In the genomic region with DNA sequence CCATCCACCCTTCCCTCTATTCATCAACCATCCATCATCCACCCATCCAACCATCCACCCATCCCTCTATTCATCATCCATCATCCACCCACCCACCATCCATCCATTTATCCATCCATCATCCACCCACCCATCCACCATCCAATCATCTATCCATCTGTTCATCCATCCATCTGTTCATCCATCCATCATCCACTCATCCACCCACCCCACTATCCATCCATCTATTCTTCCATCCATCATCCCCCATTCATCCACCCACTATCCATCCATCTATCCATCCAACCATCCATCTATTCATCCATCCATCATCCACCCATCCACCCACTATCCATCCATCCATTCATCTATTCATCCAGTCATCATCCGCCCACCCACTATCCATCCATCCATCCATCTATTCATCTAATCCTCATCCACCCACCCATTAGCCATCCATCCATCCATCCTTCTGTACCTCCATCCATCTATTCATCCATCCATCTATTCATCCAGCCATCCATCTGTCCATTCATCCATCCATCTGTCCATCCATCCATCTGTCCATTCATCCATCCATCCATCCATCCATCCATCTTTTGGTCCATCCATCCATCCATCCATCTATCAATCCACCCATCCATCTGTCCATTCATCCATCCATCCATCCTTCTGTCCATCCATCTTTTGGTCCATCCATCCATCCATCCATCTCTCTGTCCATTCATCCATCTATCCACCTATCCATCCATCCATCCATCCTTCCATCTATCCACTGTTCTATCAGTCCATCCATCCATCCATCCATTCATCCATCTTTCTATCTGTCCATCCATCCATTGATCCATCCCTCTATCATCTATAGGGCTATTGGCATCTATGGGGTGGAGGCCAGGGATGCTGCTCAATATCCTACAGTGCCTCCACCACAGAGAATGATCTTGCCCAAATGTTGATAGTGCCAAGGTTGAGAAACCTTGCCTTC, we compare ENCODE assay signal across 23 cellular contexts. TPM values are rescaled to one million over a fixed set of nuclear protein-coding genes. Genes with fewer than 3 reads are reported as not detected.
DNase-seq lines count a peak whose midpoint lies in the region; ATAC-seq, FAIRE-seq and TF ChIP-seq lines count a peak whose summit lies in the region.
"Had no signal": no experiment of that assay in that cellular context is flagged by ENCODE, and none has a peak within 500 bp of the region (broad histone marks: within the 10 kb centered on the region; RNA-seq: fewer than 3 reads in every experiment).

No MANE protein-coding gene starts in this region.

- no peak overlapping the region for H4K91ac ChIP-seq in IMR-90 (ENCODE audit: insufficient read depth, low read depth, low read length)
- H4K91ac ChIP-seq in H1 (replicated peaks; ENCODE audit: insufficient read length, low read length), result no peak overlapping the region

- H3K14ac ChIP-seq in IMR-90 (replicated peaks; ENCODE audit: low read depth, low read length) (no peak overlapping the region), H1 (ENCODE audit: insufficient read length) (no peak overlapping the region)

- H2BK5ac ChIP-seq in IMR-90 (ENCODE audit: low read depth, low read length, poor library complexity, severe bottlenecking) (peak overlapping the region; percentile 39), H1 (ENCODE audit: low read depth, low read length) (no peak overlapping the region)

- no peak overlapping the region for H2BK15ac ChIP-seq in IMR-90 (ENCODE audit: low read depth, low read length)
- H2BK15ac ChIP-seq in H1 (ENCODE audit: low read length), result no peak overlapping the region

- dilution Hi-C loops in IMR-90 (cut with HindIII; ENCODE audit: low sequenced_read_pairs, unreplicated experiment), result no loop called here

- H3K36me3 Mint-ChIP-seq in T-helper 1 cell treated with Interleukin-12 subunit alpha and Interleukin-12 subunit beta and Interleukin-4 antibody, amounts not matched to agents 30 μg/mL and 1 μg/mL, for 36 hours (ENCODE audit: low read depth), result no peaks in the 10 kb centered on the region
- peaks cover 7 to 13% (median 9%) of the 10 kb centered on the region in 3 donors for H3K36me3 Mint-ChIP-seq in naive thymus-derived CD8-positive, alpha-beta T cell
- H3K36me3 Mint-ChIP-seq: CD4-positive, CD25-positive, alpha-beta regulatory T cell had no signal

- no peaks in the 10 kb centered on the region for H3K79me2 ChIP-seq in H1 (ENCODE audit: control insufficient read depth in 1 of 2, insufficient read depth in 2 of 2, low read length in 2 of 2)

- peaks cover 10% of the 10 kb centered on the region; the same call in 1 of the 2 replicates for H3K23me2 ChIP-seq in H1 (ENCODE audit: low read depth, low read length)

- 36% methylated on average over 1 of the region's 1 CpG; no CpG with 5 or more reads in 1 of the 2 experiments for WGBS in IMR-90 (ENCODE audit: extremely low coverage in 2 of 2, insufficient read length in 1 of 2), 2 experiments
- 90 to 100% methylated on average over 1 of the region's 1 CpG for WGBS in H1 (ENCODE audit: extremely low coverage in 1 of 2, insufficient coverage in 1 of 2, insufficient read length in 1 of 2, insufficient replicate concordance in 2 of 2, low coverage in 1 of 2, low lambda C conversion rate in 2 of 2, missing lambda C conversion rate in 1 of 2), 2 experiments

- no peak for DNase-seq in T-helper 1 cell
- DNase-seq in IMR-90, result no peak
- no peak for DNase-seq in H1 (ENCODE audit: low read depth in 1 of 2, low spot score in 2 of 2)
- no peak for DNase-seq in urothelium cell line (ENCODE audit: low spot score)
- no peak for DNase-seq in naive thymus-derived CD8-positive, alpha-beta T cell
- DNase-seq in NCI-H1694 treated with DMSO at 0.1 percent for 48 hours (lab: John Stamatoyannopoulos, UW), result no peak
- no peak for DNase-seq in NCI-H2171 (lab: John Stamatoyannopoulos, UW)
- DNase-seq: Caco-2; CD4-positive, CD25-positive, alpha-beta regulatory T cell; CD8-positive, alpha-beta T cell; DMS153; DND-41 had no signal

- H2AK9ac ChIP-seq in IMR-90 (replicated peaks; ENCODE audit: low read depth, low read length, poor library complexity), result no peak overlapping the region

- H3K9me3 ChIP-seq in IMR-90 (ENCODE audit: control insufficient read depth, insufficient read depth, low read length), result no peaks in the 10 kb centered on the region
- peaks cover 0 to 2% of the 10 kb centered on the region in 2 experiments; a peak in 1 of 4 replicates for H3K9me3 ChIP-seq in H1 (ENCODE audit: insufficient read depth in 2 of 2, low read depth in 1 of 2, low read length in 1 of 2)
- H3K9me3 ChIP-seq: BLaER1, Caco-2 had no signal

- TF ChIP-seq CTCF in IMR-90 (conservative IDR thresholded peaks at IDR 0.05; ENCODE audit: low read depth, low read length) (no peak), H1 (IDR thresholded peaks at IDR 0.05; ENCODE audit: control extremely low read depth in 1 of 3, insufficient read depth in 1 of 3, low read depth in 1 of 3, low read length in 3 of 3) (no peak)

- ATAC-seq in IMR-90 (ENCODE audit: low read depth), result no peak
- ATAC-seq in naive thymus-derived CD8-positive, alpha-beta T cell, result no peak
- ATAC-seq: CD8-positive, alpha-beta T cell; GM23338 had no signal

- H4K5ac ChIP-seq in IMR-90 (ENCODE audit: low read depth, low read length), result no peak overlapping the region
- H4K5ac ChIP-seq in H1 (ENCODE audit: insufficient read length, low read depth, low read length), result no peak overlapping the region

- no peaks in the 10 kb centered on the region for H3K27me3 ChIP-seq in IMR-90 (ENCODE audit: control insufficient read depth, insufficient read depth, low read length)
- no peaks in the 10 kb centered on the region for H3K27me3 ChIP-seq in H1 (replicated peaks in 1 of 4; ENCODE audit: control insufficient read depth in 3 of 4, extremely low read depth in 1 of 4, insufficient read depth in 3 of 4, low read length in 3 of 4)
- H3K27me3 ChIP-seq: BLaER1 had no signal

- no peak overlapping the region for H2BK12ac ChIP-seq in H1 (ENCODE audit: low read depth, low read length)

- no peak overlapping the region for H3K56ac ChIP-seq in IMR-90 (ENCODE audit: extremely low read depth, insufficient read depth, low read length)
- peak overlapping the region; percentile 75 for H3K56ac ChIP-seq in H1 (replicated peaks; ENCODE audit: insufficient read length, low read depth, low read length)

- no peaks in the 10 kb centered on the region for H3K9me1 ChIP-seq in IMR-90 (ENCODE audit: insufficient read depth, low read length)

- H3K27ac ChIP-seq in IMR-90 (ENCODE audit: insufficient read depth, low read length) (no peak overlapping the region), H1 (ENCODE audit: low read depth, low read length) (no peak overlapping the region)
- H3K27ac ChIP-seq: 22Rv1, BLaER1, C4-2B had no signal

- H3K4me2 ChIP-seq in IMR-90 (ENCODE audit: low read depth, low read length) (no peak overlapping the region), H1 (ENCODE audit: insufficient read depth in 1 of 2, low read depth in 2 of 2, low read length in 2 of 2) (no peak overlapping the region)
- H3K4me2 ChIP-seq: BLaER1, GM23338 had no signal

- H3K18ac ChIP-seq in IMR-90 (ENCODE audit: low read depth, low read length) (no peak overlapping the region), H1 (ENCODE audit: extremely low read depth, low read length) (no peak overlapping the region)

- H3K9ac ChIP-seq in IMR-90 (ENCODE audit: low read depth, low read length) (no peak overlapping the region), H1 (replicated peaks in 1 of 4; ENCODE audit: extremely low read depth in 1 of 4, low read depth in 3 of 4, low read length in 3 of 4) (no peak overlapping the region)
- H3K9ac ChIP-seq: BLaER1 had no signal

- no peak overlapping the region for H2BK20ac ChIP-seq in IMR-90 (ENCODE audit: low read depth, low read length)
- no peak overlapping the region for H2BK20ac ChIP-seq in H1 (ENCODE audit: low read length)

- H3K79me1 ChIP-seq in IMR-90 (ENCODE audit: low read depth in 1 of 2, low read length in 2 of 2) (no peaks in the 10 kb centered on the region), H1 (ENCODE audit: low read depth, low read length) (no peaks in the 10 kb centered on the region)

- H3K4ac ChIP-seq in IMR-90 (ENCODE audit: low read depth, low read length), result no peak overlapping the region
- H3K4ac ChIP-seq in H1 (replicated peaks; ENCODE audit: insufficient read length, low read depth, low read length), result no peak overlapping the region

- no peak overlapping the region for H3K4me3 Mint-ChIP-seq in T-helper 1 cell treated with Interleukin-12 subunit alpha and Interleukin-12 subunit beta and Interleukin-4 antibody, amounts not matched to agents 30 μg/mL and 1 μg/mL, for 36 hours
- no peak overlapping the region for H3K4me3 Mint-ChIP-seq in naive thymus-derived CD8-positive, alpha-beta T cell
- H3K4me3 Mint-ChIP-seq: B cell; CD4-positive, CD25-positive, alpha-beta regulatory T cell; CD8-positive, alpha-beta T cell; GM23338 had no signal

- H2AK5ac ChIP-seq in IMR-90 (ENCODE audit: low read depth, low read length) (no peak overlapping the region), H1 (ENCODE audit: low read depth, low read length) (no peak overlapping the region)

- intact Hi-C loops in IMR-90 (cut with micrococcal nuclease), result no loop called here

- TF ChIP-seq EP300 in H1 (IDR thresholded peaks at IDR 0.05; ENCODE audit: borderline replicate concordance in 1 of 2, low read depth in 2 of 2, low read length in 2 of 2), result no peak

- H4K20me1 ChIP-seq in IMR-90 (ENCODE audit: insufficient read depth, low read length), result no peaks in the 10 kb centered on the region
- H4K20me1 ChIP-seq in H1 (replicated peaks in 1 of 2; ENCODE audit: control insufficient read depth in 1 of 2, insufficient read depth in 2 of 2, low read length in 2 of 2), result peaks cover 0 to 6% of the 10 kb centered on the region in 2 experiments
- H4K20me1 ChIP-seq: BLaER1 had no signal

- H2BK120ac ChIP-seq in IMR-90 (ENCODE audit: low read depth, low read length) (no peak overlapping the region), H1 (replicated peaks; ENCODE audit: low read depth, low read length) (no peak overlapping the region)

- no peaks in the 10 kb centered on the region for H3K36me3 ChIP-seq in IMR-90 (ENCODE audit: control insufficient read depth, insufficient read depth, low read length)
- H3K36me3 ChIP-seq in H1 (ENCODE audit: control insufficient read depth in 2 of 4, insufficient read depth in 4 of 4, low read length in 3 of 4), result no peaks in the 10 kb centered on the region
- H3K36me3 ChIP-seq: BLaER1, HAP-1 had no signal

- H3K27ac Mint-ChIP-seq in T-helper 1 cell treated with Interleukin-12 subunit alpha and Interleukin-12 subunit beta and Interleukin-4 antibody, amounts not matched to agents 30 μg/mL and 1 μg/mL, for 36 hours, result peak overlapping the region; percentile 12
- no peak overlapping the region for H3K27ac Mint-ChIP-seq in naive thymus-derived CD8-positive, alpha-beta T cell
- H3K27ac Mint-ChIP-seq: B cell; CD8-positive, alpha-beta T cell; GM23338 had no signal

- no peaks in the 10 kb centered on the region for H3K27me3 Mint-ChIP-seq in T-helper 1 cell treated with Interleukin-12 subunit alpha and Interleukin-12 subunit beta and Interleukin-4 antibody, amounts not matched to agents 30 μg/mL and 1 μg/mL, for 36 hours (ENCODE audit: low read depth)
- H3K27me3 Mint-ChIP-seq in naive thymus-derived CD8-positive, alpha-beta T cell, result peaks cover 0 to 7% (median 0%) of the 10 kb centered on the region in 5 donors

- FAIRE-seq in H1 (lab: Jason Lieb, UNC) (no peak), urothelium cell line (lab: Jason Lieb, UNC) (peak; percentile 89)
- FAIRE-seq: A204.1, G401.6, GM12892, H54 had no signal

- H3K23ac ChIP-seq in IMR-90 (ENCODE audit: low read depth, low read length) (no peak overlapping the region), H1 (ENCODE audit: insufficient read length) (no peak overlapping the region)

- CTCF ChIA-PET in IMR-90 (lab: Yijun Ruan, JAX), result no interaction called here
- CTCF ChIA-PET in H1 (lab: Charles Lee; ENCODE audit: partially characterized antibody), result no interaction called here

- H3K4me1 ChIP-seq in IMR-90 (ENCODE audit: control insufficient read depth, insufficient read depth, low read length) (no peaks in the 10 kb centered on the region), H1 (replicated peaks in 1 of 4; ENCODE audit: control insufficient read depth in 3 of 4, insufficient read depth in 4 of 4, low read length in 3 of 4) (no peaks in the 10 kb centered on the region)
- H3K4me1 ChIP-seq: BLaER1, Caco-2, HAP-1 had no signal

- H4K8ac ChIP-seq in IMR-90 (ENCODE audit: low read depth in 2 of 2, low read length in 2 of 2) (no peak overlapping the region), H1 (ENCODE audit: extremely low read depth, insufficient read depth, low read length) (no peak overlapping the region)

- H2AFZ ChIP-seq in IMR-90 (replicated peaks; ENCODE audit: low read length, poor library complexity), result no peak overlapping the region
- H2AFZ ChIP-seq in H1 (ENCODE audit: low read length), result no peak overlapping the region
- H2AFZ ChIP-seq: GM23338 had no signal

- TF ChIP-seq RAD21 in IMR-90 (IDR thresholded peaks at IDR 0.05; ENCODE audit: low read length) (no peak), H1 (IDR thresholded peaks at IDR 0.05 in 1 of 2, conservative IDR thresholded peaks at IDR 0.05 in 1 of 2; ENCODE audit: low read depth in 2 of 2, low read length in 2 of 2) (no peak)

- POLR2A ChIA-PET in IMR-90 (lab: Charles Lee; ENCODE audit: unreplicated experiment), result no interaction called here
- POLR2A ChIA-PET in H1 (lab: Charles Lee; ENCODE audit: partially characterized antibody), result no interaction called here
- POLR2A ChIA-PET in naive thymus-derived CD8-positive, alpha-beta T cell (lab: Charles Lee), result no interaction called here

- peaks cover 23% of the 10 kb centered on the region for H3K9me3 Mint-ChIP-seq in T-helper 1 cell treated with Interleukin-12 subunit alpha and Interleukin-12 subunit beta and Interleukin-4 antibody, amounts not matched to agents 30 μg/mL and 1 μg/mL, for 36 hours
- H3K9me3 Mint-ChIP-seq in naive thymus-derived CD8-positive, alpha-beta T cell, result peaks cover 0 to 23% (median 7%) of the 10 kb centered on the region in 9 donors

- in situ Hi-C loops in IMR-90 (cut with MboI; ENCODE audit: low sequenced_read_pairs), result no loop called here

- H3K4me3 ChIP-seq in IMR-90 (ENCODE audit: insufficient read depth, low read depth, low read length) (no peak overlapping the region), H1 (ENCODE audit: extremely low read depth in 1 of 4, insufficient read depth in 2 of 4, low read depth in 3 of 4, low read length in 4 of 4) (no peak overlapping the region)
- H3K4me3 ChIP-seq: BLaER1, GM23338, HAP-1 had no signal

- no TSS peak for BruUV-seq in IMR-90 (replicated peaks; lab: Mats Ljungman, UMichigan)

- TF ChIP-seq POLR2A in IMR-90 (IDR thresholded peaks at IDR 0.05; ENCODE audit: low read depth, low read length) (no peak), H1 (IDR thresholded peaks at IDR 0.05; ENCODE audit: control extremely low read depth in 1 of 2, low read depth in 2 of 2, low read length in 2 of 2) (no peak)

- no peaks in the 10 kb centered on the region for H3K4me1 Mint-ChIP-seq in T-helper 1 cell treated with Interleukin-12 subunit alpha and Interleukin-12 subunit beta and Interleukin-4 antibody, amounts not matched to agents 30 μg/mL and 1 μg/mL, for 36 hours (ENCODE audit: low read depth)
- H3K4me1 Mint-ChIP-seq in naive thymus-derived CD8-positive, alpha-beta T cell, result no peaks in the 10 kb centered on the region
- H3K4me1 Mint-ChIP-seq: B cell; CD4-positive, CD25-positive, alpha-beta regulatory T cell; GM23338 had no signal

RNA-seq across cellular contexts. Expression of a gene that starts 47.5 kb away (rescaled TPM):
- 0.28 and 0.36 TPM in 2 replicates for total RNA-seq in IMR-90 (2012; rRNA removed)
- polyA plus RNA-seq in IMR-90 (2012; rRNA removed) (0.63 and 0.79 TPM in 2 replicates), H1 (2011; rRNA removed) (6.1 and 11.2 TPM in 2 replicates)
- 0.96 and 1.3 TPM in 2 replicates for polyA plus RNA-seq in IMR-90 (2012; cell fraction: cytosol; rRNA removed)
- polyA plus RNA-seq in IMR-90 (2012; cell fraction: nucleus; rRNA removed; ENCODE audit: low replicate concordance), result 2.5 and 4.3 TPM in 2 replicates
- total RNA-seq in H1 (2021; fragmentation: NEBNext Ultra II Directional; extraction: Animal tissue kit (Norgen Biotek cat#: 25700)), result 9.2 and 11.1 TPM in 2 replicates
- polyA plus RNA-seq in H1 (2011; cell fraction: cytosol; rRNA removed), result 8.1 TPM
- polyA plus RNA-seq in H1 (2011; cell fraction: nucleus; rRNA removed), result 28.3 TPM
- polyA plus RNA-seq in H1 (2012, experiment 1 of 2), result 5.0 to 9.0 TPM (median 7.1 TPM) in 4 replicates
- polyA plus RNA-seq in H1 (2012, experiment 2 of 2), result 4.6 TPM
- polyA plus RNA-seq in H1 (2013, experiment 1 of 2), result 6.6 TPM
- polyA plus RNA-seq in H1 (2013, experiment 2 of 2), result 6.1 TPM
- polyA minus RNA-seq in H1 (2011; rRNA and poly(A)+ RNA removed), result 9.4 and 10.3 TPM in 2 replicates
- 6.2 TPM for polyA minus RNA-seq in H1 (2011; cell fraction: cytosol; rRNA and poly(A)+ RNA removed)
- polyA minus RNA-seq in H1 (2011; cell fraction: nucleus; rRNA and poly(A)+ RNA removed), result 13.3 TPM
- total RNA-seq in naive thymus-derived CD8-positive, alpha-beta T cell, result 1 to 10 TPM; 6.4 to 7.5 TPM
- 1 to 10 TPM in 2 of 3 donors, under 1 TPM in 1; 0.89 to 2.1 (median 1.1) TPM for polyA plus RNA-seq in naive thymus-derived CD8-positive, alpha-beta T cell
